ENCODE assay signal across 10 cellular contexts in the genomic region with DNA sequence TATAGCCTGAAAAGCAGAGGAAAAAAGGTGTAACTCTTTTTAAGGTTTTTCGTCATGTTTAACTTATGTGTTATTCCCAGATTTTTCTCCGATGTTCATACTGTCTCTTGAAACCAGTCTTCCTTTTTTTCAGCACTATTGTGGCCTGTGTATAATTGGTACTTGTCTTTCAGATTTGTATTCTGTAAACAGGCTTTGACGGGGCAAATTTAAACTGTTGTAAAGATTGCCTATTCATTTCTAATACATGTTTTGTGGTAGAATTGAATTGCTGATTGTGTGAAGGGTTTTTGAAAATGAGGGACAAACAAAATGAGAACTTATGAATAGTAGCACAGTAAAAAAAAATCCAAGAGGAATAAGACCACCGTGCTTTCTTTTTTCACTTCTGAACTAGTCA. TPM values are rescaled to one million over a fixed set of nuclear protein-coding genes. Genes with fewer than 3 reads are reported as not detected.
DNase-seq lines count a peak whose midpoint lies in the region; ATAC-seq, FAIRE-seq and TF ChIP-seq lines count a peak whose summit lies in the region.
"Had no signal": no experiment of that assay in that cellular context is flagged by ENCODE, and none has a peak within 500 bp of the region (broad histone marks: within the 10 kb centered on the region; RNA-seq: fewer than 3 reads in every experiment).

No MANE protein-coding gene starts in this region.

- CTCF ChIA-PET in activated CD4-positive, alpha-beta T cell treated with anti-CD3 and anti-CD28 coated beads, Interleukin-2, amount 10 ng/mL, durations not matched to agents 7 days and 5 days (lab: Charles Lee) = interaction anchor here (0.8 to 3.7 kb wide), 8 partner anchors 9 to 117 kb away, joined by 3 to 22 read pairs (median 6); no protein-coding TSS in a partner anchor

- no peak for TF ChIP-seq POLR2A in GM12891 (IDR thresholded peaks at IDR 0.05; ENCODE audit: low read depth, low read length)

- no peak for TF ChIP-seq CTCF in fibroblast of lung (conservative IDR thresholded peaks at IDR 0.05 in 1 of 2, IDR thresholded peaks at IDR 0.05 in 1 of 2; ENCODE audit: low read depth in 1 of 2, low read length in 2 of 2)

- peaks cover 50% of the 10 kb centered on the region for H3K4me1 Mint-ChIP-seq in activated CD4-positive, alpha-beta T cell treated with anti-CD3 and anti-CD28 coated beads, Interleukin-2, amount 10 ng/mL, durations not matched to agents 7 days and 5 days
- H3K4me1 Mint-ChIP-seq in stimulated activated naive B cell treated with anti-CD40 and anti-IgM and Interleukin-4, amounts not matched to agents 10 μg/mL and 1 μg/mL and 100 μg/mL, for 72 hours = peaks cover 46 to 60% of the 10 kb centered on the region in 2 donors

- H3K4me3 Mint-ChIP-seq in activated CD4-positive, alpha-beta T cell treated with anti-CD3 and anti-CD28 coated beads, Interleukin-2, amount 10 ng/mL, durations not matched to agents 7 days and 5 days = peak overlapping the region; percentile 14
- H3K4me3 Mint-ChIP-seq in stimulated activated naive B cell treated with anti-CD40 and anti-IgM and Interleukin-4, amounts not matched to agents 10 μg/mL and 1 μg/mL and 100 μg/mL, for 72 hours = peak overlapping the region; percentile 7 to 27

- peaks cover 68% of the 10 kb centered on the region for H3K79me2 ChIP-seq in fibroblast of lung (ENCODE audit: control insufficient read depth, insufficient read depth, low read length)

- H3K9me3 ChIP-seq in SJSA1 (replicated peaks) (no peaks in the 10 kb centered on the region), fibroblast of lung (ENCODE audit: control insufficient read depth, insufficient read depth, low read depth, low read length) (no peaks in the 10 kb centered on the region)
- H3K9me3 ChIP-seq: Peyer's patch had no signal

- H3K9ac ChIP-seq in fibroblast of lung (ENCODE audit: insufficient read depth, low read length) = no peak overlapping the region

- H3K4me3 ChIP-seq in SJSA1 (no peak overlapping the region), fibroblast of lung (replicated peaks in 1 of 4; ENCODE audit: control extremely low read depth in 1 of 4, insufficient read depth in 1 of 4, low read depth in 3 of 4, low read length in 4 of 4) (no peak overlapping the region)
- H3K4me3 ChIP-seq: Peyer's patch had no signal

- H3K36me3 ChIP-seq in SJSA1 = no peaks in the 10 kb centered on the region
- no peaks in the 10 kb centered on the region for H3K36me3 ChIP-seq in fibroblast of lung (ENCODE audit: control insufficient read depth, insufficient read depth, low read length)
- H3K36me3 ChIP-seq: Peyer's patch had no signal

- intact Hi-C loops in head of caudate nucleus (cut with DNase I) = no loop called here

- H3K4me1 ChIP-seq in SJSA1 (replicated peaks) (peaks cover 47% of the 10 kb centered on the region), fibroblast of lung (ENCODE audit: control insufficient read depth, extremely low read depth, insufficient read depth, low read length) (peaks cover 9% of the 10 kb centered on the region)

- H3K27me3 Mint-ChIP-seq in activated CD4-positive, alpha-beta T cell treated with anti-CD3 and anti-CD28 coated beads, Interleukin-2, amount 10 ng/mL, durations not matched to agents 7 days and 5 days = no peaks in the 10 kb centered on the region
- H3K27me3 Mint-ChIP-seq in stimulated activated naive B cell treated with anti-CD40 and anti-IgM and Interleukin-4, amounts not matched to agents 10 μg/mL and 1 μg/mL and 100 μg/mL, for 72 hours = no peaks in the 10 kb centered on the region
- H3K27me3 Mint-ChIP-seq: type B pancreatic cell had no signal

- DNase-seq in activated CD4-positive, alpha-beta T cell treated with anti-CD3 and anti-CD28 coated beads, Interleukin-2, amount 10 ng/mL, durations not matched to agents 7 days and 5 days = no peak
- DNase-seq in activated CD4-positive, alpha-beta T cell treated with anti-CD3 and anti-CD28 coated beads for 48 hours = no peak
- peak in 1 of 2 experiments; percentile 8 for DNase-seq in SJSA1 (ENCODE audit: low read depth in 1 of 2, low spot score in 2 of 2)
- DNase-seq in fibroblast of lung (ENCODE audit: low read depth in 2 of 2) = no peak
- no peak for DNase-seq in stimulated activated naive B cell treated with anti-CD40 and anti-IgM and Interleukin-4, amounts not matched to agents 10 μg/mL and 1 μg/mL and 100 μg/mL, for 72 hours
- DNase-seq in head of caudate nucleus = no peak
- no peak for DNase-seq in GM12891 (ENCODE audit: insufficient read length, low spot score)
- DNase-seq in effector CD4-positive, alpha-beta T cell = no peak

- peak overlapping the region; percentile 5 for H3K4me2 ChIP-seq in fibroblast of lung (ENCODE audit: extremely low read depth, insufficient read depth, low read length)

- no peaks in the 10 kb centered on the region for H3K9me3 Mint-ChIP-seq in activated CD4-positive, alpha-beta T cell treated with anti-CD3 and anti-CD28 coated beads, Interleukin-2, amount 10 ng/mL, durations not matched to agents 7 days and 5 days
- H3K9me3 Mint-ChIP-seq in stimulated activated naive B cell treated with anti-CD40 and anti-IgM and Interleukin-4, amounts not matched to agents 10 μg/mL and 1 μg/mL and 100 μg/mL, for 72 hours = no peaks in the 10 kb centered on the region

- H4K20me1 ChIP-seq in fibroblast of lung (ENCODE audit: control insufficient read depth, extremely low read depth, insufficient read depth, low read length) = no peaks in the 10 kb centered on the region

- H2AFZ ChIP-seq in fibroblast of lung (ENCODE audit: low read length) = no peak overlapping the region

- H3K27ac ChIP-seq in SJSA1 (peak overlapping the region; percentile 49), fibroblast of lung (ENCODE audit: insufficient read depth, low read length) (peak overlapping the region; percentile 58)

- no peak for ATAC-seq in stimulated activated naive B cell treated with anti-CD40 and anti-IgM and Interleukin-4, amounts not matched to agents 10 μg/mL and 1 μg/mL and 100 μg/mL, for 72 hours (replicated peaks)

- H3K27me3 ChIP-seq in SJSA1 (replicated peaks) (no peaks in the 10 kb centered on the region), fibroblast of lung (ENCODE audit: control insufficient read depth, insufficient read depth, low read length) (no peaks in the 10 kb centered on the region)
- H3K27me3 ChIP-seq: Peyer's patch had no signal

- peak overlapping the region; percentile 52 for H3K27ac Mint-ChIP-seq in activated CD4-positive, alpha-beta T cell treated with anti-CD3 and anti-CD28 coated beads, Interleukin-2, amount 10 ng/mL, durations not matched to agents 7 days and 5 days
- H3K27ac Mint-ChIP-seq in stimulated activated naive B cell treated with anti-CD40 and anti-IgM and Interleukin-4, amounts not matched to agents 10 μg/mL and 1 μg/mL and 100 μg/mL, for 72 hours = peak overlapping the region; percentile 83

- peaks cover 19% of the 10 kb centered on the region for H3K36me3 Mint-ChIP-seq in activated CD4-positive, alpha-beta T cell treated with anti-CD3 and anti-CD28 coated beads, Interleukin-2, amount 10 ng/mL, durations not matched to agents 7 days and 5 days (ENCODE audit: low read depth)
- peaks cover 9 to 19% of the 10 kb centered on the region in 2 donors for H3K36me3 Mint-ChIP-seq in stimulated activated naive B cell treated with anti-CD40 and anti-IgM and Interleukin-4, amounts not matched to agents 10 μg/mL and 1 μg/mL and 100 μg/mL, for 72 hours

- FAIRE-seq in GM12891 (lab: Jason Lieb, UNC) = no peak

- POLR2A ChIA-PET in activated CD4-positive, alpha-beta T cell treated with anti-CD3 and anti-CD28 coated beads, Interleukin-2, amount 10 ng/mL, durations not matched to agents 7 days and 5 days (lab: Charles Lee) = interaction anchor here (0.6 to 0.8 kb wide), 2 partner anchors 17 to 118 kb away, joined by 4 to 5 read pairs; no protein-coding TSS in a partner anchor

TF ChIP-seq in GM12891, 5 proteins besides CTCF, POLR2A, EP300 and RAD21:
- TF ChIP-seq SPI1 (IDR thresholded peaks at IDR 0.05; ENCODE audit: low read depth, low read length) = no peak
- TF ChIP-seq PAX5 (IDR thresholded peaks at IDR 0.05; ENCODE audit: insufficient read depth, low read length, severe bottlenecking) = no peak
- TF ChIP-seq POU2F2 (IDR thresholded peaks at IDR 0.05; ENCODE audit: low read depth, low read length) = no peak
- TF ChIP-seq TAF1 (IDR thresholded peaks at IDR 0.05; ENCODE audit: low read depth, low read length) = no peak
- TF ChIP-seq POLR2AphosphoS5 (IDR thresholded peaks at IDR 0.05; ENCODE audit: low read depth, low read length) = no peak

RNA-seq across cellular contexts. Expression of a gene that starts 33.6 kb away (rescaled TPM):
- total RNA-seq in activated CD4-positive, alpha-beta T cell treated with anti-CD3 and anti-CD28 coated beads, Interleukin-2, amount 10 ng/mL, durations not matched to agents 7 days and 5 days = 100 to 1,000 TPM; 152 to 181 TPM
- total RNA-seq in SJSA1 (2014; rRNA removed; shearing (Covaris generic)) = 65.4 and 79.3 TPM in 2 replicates
- total RNA-seq in fibroblast of lung = 41.1 and 68.4 TPM in 2 replicates
- polyA plus RNA-seq in fibroblast of lung = 8.3 and 9.2 TPM in 2 replicates
- polyA plus RNA-seq in fibroblast of lung (2012) = 18.1 and 19.5 TPM in 2 replicates
- 59.6 and 86.0 TPM in 2 replicates for polyA minus RNA-seq in fibroblast of lung (ENCODE audit: low replicate concordance)
- polyA plus RNA-seq in GM12891 (2012; ENCODE audit: low read depth, missing spikeins) = 46.1 TPM
